In the genomic region with DNA sequence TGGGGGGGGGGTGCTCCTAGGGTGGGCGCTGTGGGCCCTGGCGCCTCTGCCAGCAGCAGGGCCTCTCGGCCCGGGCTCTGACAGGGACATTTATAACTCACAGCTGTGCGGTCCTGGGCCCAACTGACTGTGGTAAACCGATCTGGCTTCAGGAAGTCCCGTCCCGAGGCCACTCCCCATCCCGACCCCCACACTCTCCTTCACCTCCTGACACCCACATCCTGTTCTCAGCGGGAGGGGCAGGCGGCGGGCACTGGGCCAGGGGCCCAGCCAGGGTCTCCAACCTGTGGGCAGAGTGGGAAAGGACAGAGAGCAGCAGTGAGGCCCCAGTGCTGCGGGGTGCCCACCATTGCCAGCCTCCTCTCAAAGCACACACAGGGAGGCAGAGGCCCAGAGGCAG, we compare ENCODE assay signal across 8 cellular contexts.
A peak's percentile ranks its signal among the peaks of the same experiment; 100 is the strongest.
DNase-seq lines count a peak whose midpoint lies in the region; ATAC-seq and TF ChIP-seq lines count a peak whose summit lies in the region.

No MANE protein-coding gene starts in this region.

- WGBS in heart left ventricle, 4 donors: 11 to 41% (median 23%) methylated on average over 3 to 13 of the region's 13 CpGs

- TF ChIP-seq CTCF in heart left ventricle (IDR thresholded peaks at IDR 0.05): no peak

- H3K4me1 ChIP-seq in heart left ventricle: peaks cover 51 to 100% (median 98%) of the 10 kb centered on the region in 12 donors

- no peak for TF ChIP-seq POLR2A in heart left ventricle (IDR thresholded peaks at IDR 0.05)

- H3K27me3 ChIP-seq in heart left ventricle: no peaks in the 10 kb centered on the region

- peak overlapping the region in 2 of 12 donors; percentile 21 for H3K4me3 ChIP-seq in heart left ventricle

- H3K9me3 ChIP-seq in heart left ventricle: no peaks in the 10 kb centered on the region

- H3K36me3 ChIP-seq in heart left ventricle: peaks cover 0 to 27% (median 14%) of the 10 kb centered on the region in 9 donors

- intact Hi-C loops in heart left ventricle (cut with DNase I): loop anchor here in 6 of 10 donors (2.0 to 10.0 kb wide), 6 partner anchors 47 to 69 kb away; partner anchors contain the start of gene ZMIZ1 (in 1 of the 6)

- peak; percentile 58 for DNase-seq in activated CD4-positive, alpha-beta T cell treated with anti-CD3 and anti-CD28 coated beads for 48 hours
- DNase-seq in activated CD4-positive, alpha-beta T cell treated with anti-CD3 and anti-CD28 coated beads, Interleukin-2, amount 50 U/mL, for 4 hours: no peak
- peak; percentile 45 to 54 for DNase-seq in activated CD4-positive, alpha-beta T cell treated with anti-CD3 and anti-CD28 coated beads, Interleukin-2, amount 50 U/mL, for 48 hours
- peak in 3 of 5 donors; percentile 58 to 68 (median 63) for DNase-seq in heart left ventricle
- DNase-seq in stimulated activated CD4-positive, alpha-beta T cell treated with anti-CD3 and anti-CD28 coated beads, Interleukin-4, amount 100 ng/mL, for 24 hours: peak; percentile 37
- no peak for DNase-seq in DMS79 treated with DMSO at 0.1 percent for 48 hours (lab: John Stamatoyannopoulos, UW)
- DNase-seq in ecto neural progenitor cell (ENCODE audit: low spot score): no peak

- ATAC-seq in HG03342 (IDR thresholded peaks at IDR 0.05; ENCODE audit: unreplicated experiment) (peak; percentile 77), heart left ventricle (peak in 3 of 4 donors; percentile 8 to 31 (median 18))

- H3K27ac ChIP-seq in heart left ventricle: peak overlapping the region; percentile 80 to 97 (median 89)

Comparison
In these comparisons a context has a peak if more than half of its experiments do, and no peak if none do; other contexts are left out.
1. DNase-seq: peak in activated CD4-positive, alpha-beta T cell treated with anti-CD3 and anti-CD28 coated beads for 48 hours (single experiment), activated CD4-positive, alpha-beta T cell treated with anti-CD3 and anti-CD28 coated beads, Interleukin-2, amount 50 U/mL, for 48 hours (2 of 2), heart left ventricle (3 of 5) and stimulated activated CD4-positive, alpha-beta T cell treated with anti-CD3 and anti-CD28 coated beads, Interleukin-4, amount 100 ng/mL, for 24 hours (single experiment); none in activated CD4-positive, alpha-beta T cell treated with anti-CD3 and anti-CD28 coated beads, Interleukin-2, amount 50 U/mL, for 4 hours (0 of 2), DMS79 treated with DMSO at 0.1 percent for 48 hours (single experiment) and ecto neural progenitor cell (single experiment).